In the genomic region with DNA sequence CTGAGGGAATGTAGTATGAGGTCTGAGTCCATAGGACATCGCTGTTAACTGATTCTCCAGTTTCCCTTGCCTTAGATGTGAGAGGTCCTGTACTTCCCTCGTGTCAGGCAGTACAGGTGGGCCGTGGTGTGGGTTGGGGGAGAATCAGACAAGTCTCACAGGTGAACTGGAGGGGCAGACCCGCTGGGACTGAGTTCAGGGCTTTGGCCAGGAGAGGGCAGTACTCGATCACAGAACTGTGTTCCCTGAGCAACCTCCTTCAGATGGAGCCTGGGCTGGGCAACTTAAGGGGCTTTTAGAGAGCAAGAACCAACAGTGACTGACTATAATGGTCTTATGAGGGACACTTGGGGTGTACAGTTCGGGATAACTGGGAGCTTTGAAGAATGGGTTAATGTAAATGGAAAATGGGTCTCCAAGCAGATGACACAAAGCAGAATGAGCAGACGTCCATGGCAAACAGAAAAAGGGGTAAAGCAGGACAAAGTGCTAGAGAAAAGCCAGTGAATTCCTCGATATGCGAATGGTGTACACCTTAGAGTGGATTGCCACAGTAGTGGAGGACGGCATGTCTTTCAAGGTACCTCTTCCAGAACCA, we compare ENCODE assay signal across 8 cellular contexts.
DNase-seq lines count a peak whose midpoint lies in the region; ATAC-seq lines count a peak whose summit lies in the region.

No MANE protein-coding gene starts in this region.

- H3K27ac Mint-ChIP-seq in memory B cell: no peak overlapping the region

- H3K4me3 Mint-ChIP-seq in memory B cell: no peak overlapping the region

- peak; percentile 35 to 47 for DNase-seq in SHP77 (lab: John Stamatoyannopoulos, UW)
- no peak for DNase-seq in SHP77 treated with DMSO at 0.1 percent for 48 hours (lab: John Stamatoyannopoulos, UW)
- peak; percentile 32 for DNase-seq in NCI-H460 (ENCODE audit: extremely low read depth, low read depth)
- DNase-seq in activated CD4-positive, alpha-beta T cell treated with anti-CD3 and anti-CD28 coated beads, Interleukin-2, amount 50 U/mL, for 24 hours (ENCODE audit: low read depth in 1 of 2, low spot score in 1 of 2): peak; percentile 23 to 36
- peak; percentile 49 for DNase-seq in effector CD4-positive, alpha-beta T cell
- DNase-seq in memory B cell (ENCODE audit: low spot score in 2 of 2): peak; percentile 35 to 52
- peak; percentile 5 to 18 for DNase-seq in stimulated activated CD8-positive, alpha-beta memory T cell treated with anti-CD3 and anti-CD28 coated beads, Interleukin-4, amount 100 ng/mL, for 4 hours (ENCODE audit: low read depth in 2 of 2, low spot score in 1 of 2)

- peak; percentile 75 for ATAC-seq in HG03039 (IDR thresholded peaks at IDR 0.05; ENCODE audit: unreplicated experiment)
- ATAC-seq in memory B cell (ENCODE audit: low read depth): peak; percentile 76

- no peaks in the 10 kb centered on the region for H3K4me1 Mint-ChIP-seq in memory B cell

- peaks cover 4% of the 10 kb centered on the region for H3K27me3 Mint-ChIP-seq in memory B cell

- H3K9me3 Mint-ChIP-seq in memory B cell: peaks cover 2% of the 10 kb centered on the region

- H3K36me3 Mint-ChIP-seq in memory B cell: peaks cover 2% of the 10 kb centered on the region
